In genomic region chr4:2834001-2834921, GRCh38 we compare ENCODE assay signal across 9 cellular contexts. TPM values are rescaled to one million over a fixed set of nuclear protein-coding genes. Genes with fewer than 3 reads are reported as not detected.
A peak's percentile ranks its signal among the peaks of the same experiment; 100 is the strongest.
DNase-seq lines count a peak whose midpoint lies in the region; ATAC-seq and TF ChIP-seq lines count a peak whose summit lies in the region.
"Had no signal": no experiment of that assay in that cellular context is flagged by ENCODE, and none has a peak within 500 bp of the region (broad histone marks: within the 10 kb centered on the region; RNA-seq: fewer than 3 reads in every experiment).

No MANE protein-coding gene starts in this region.

- H3K27me3 ChIP-seq in thymus (ENCODE audit: control insufficient read depth, insufficient read depth) (no peaks in the 10 kb centered on the region), WERI-Rb-1 (ENCODE audit: insufficient read depth, low read depth, severe bottlenecking) (no peaks in the 10 kb centered on the region)

- no peak overlapping the region for H3K4me3 ChIP-seq in thymus (ENCODE audit: low read length)
- H3K4me3 ChIP-seq in WERI-Rb-1 (ENCODE audit: low read depth, low read length), result no peak overlapping the region

- no peak overlapping the region for H3K4me3 Mint-ChIP-seq in activated T-cell treated with anti-CD3 and anti-CD28 coated beads, Interleukin-2, amount 50 U/mL, for 24 hours
- no peak overlapping the region for H3K4me3 Mint-ChIP-seq in activated CD8-positive, alpha-beta T cell treated with anti-CD3 and anti-CD28 coated beads for 36 hours

- peak overlapping the region; percentile 88 for H3K27ac Mint-ChIP-seq in activated T-cell treated with anti-CD3 and anti-CD28 coated beads, Interleukin-2, amount 50 U/mL, for 24 hours
- H3K27ac Mint-ChIP-seq in activated CD8-positive, alpha-beta T cell treated with anti-CD3 and anti-CD28 coated beads for 36 hours, result peak overlapping the region; percentile 80

- WGBS in thymus, result 89% methylated on average over 13 of the region's 13 CpGs

- peaks cover 36% of the 10 kb centered on the region for H3K36me3 ChIP-seq in thymus (ENCODE audit: control insufficient read depth, insufficient read depth)
- H3K36me3 ChIP-seq in WERI-Rb-1, result peaks cover 65% of the 10 kb centered on the region

- ATAC-seq in activated CD8-positive, alpha-beta T cell treated with anti-CD3 and anti-CD28 coated beads for 36 hours, result no peak
- ATAC-seq in left lobe of liver, result peak; percentile 10
- ATAC-seq in GM19328 (IDR thresholded peaks at IDR 0.05; ENCODE audit: unreplicated experiment), result no peak

- no peak for TF ChIP-seq CTCF in activated CD8-positive, alpha-beta T cell treated with anti-CD3 and anti-CD28 coated beads for 36 hours (IDR thresholded peaks at IDR 0.05)
- TF ChIP-seq CTCF in WERI-Rb-1 (IDR thresholded peaks at IDR 0.05; ENCODE audit: low read depth, low read length), result no peak

- DNase-seq in activated T-cell treated with anti-CD3 and anti-CD28 coated beads, Interleukin-2, amount 50 U/mL, for 24 hours, result peak; percentile 38
- DNase-seq in activated T-cell treated with anti-CD3 and anti-CD28 coated beads for 4 hours (no peak), left lobe of liver (ENCODE audit: low spot score) (peak; percentile 44), WERI-Rb-1 (no peak), OCI-M2 (lab: John Stamatoyannopoulos, UW; ENCODE audit: unreplicated experiment) (no peak)
- peak; percentile 2 for DNase-seq in activated CD8-positive, alpha-beta T cell treated with anti-CD3 and anti-CD28 coated beads for 36 hours
- DNase-seq: erythroblast had no signal

- POLR2A ChIA-PET in activated CD8-positive, alpha-beta T cell treated with anti-CD3 and anti-CD28 coated beads for 36 hours (lab: Charles Lee), result interaction anchor here (0.9 to 2.6 kb wide), 5 partner anchors 9 to 28 kb away, joined by 3 to 10 read pairs (median 3); no protein-coding TSS in a partner anchor

- no peaks in the 10 kb centered on the region for H3K9me3 Mint-ChIP-seq in activated T-cell treated with anti-CD3 and anti-CD28 coated beads, Interleukin-2, amount 50 U/mL, for 24 hours
- H3K9me3 Mint-ChIP-seq in activated CD8-positive, alpha-beta T cell treated with anti-CD3 and anti-CD28 coated beads for 36 hours, result no peaks in the 10 kb centered on the region

- peaks cover 38% of the 10 kb centered on the region for H3K4me1 ChIP-seq in thymus (ENCODE audit: control insufficient read depth, insufficient read depth, low read length)

- H3K36me3 Mint-ChIP-seq in activated T-cell treated with anti-CD3 and anti-CD28 coated beads, Interleukin-2, amount 50 U/mL, for 24 hours (ENCODE audit: low read depth), result peaks cover 76% of the 10 kb centered on the region
- peaks cover 19% of the 10 kb centered on the region for H3K36me3 Mint-ChIP-seq in activated CD8-positive, alpha-beta T cell treated with anti-CD3 and anti-CD28 coated beads for 36 hours (ENCODE audit: low read depth)

- H3K27ac ChIP-seq in thymus (ENCODE audit: low read depth) (peak overlapping the region; percentile 68), WERI-Rb-1 (no peak overlapping the region)

- CTCF ChIA-PET in activated CD8-positive, alpha-beta T cell treated with anti-CD3 and anti-CD28 coated beads for 36 hours (lab: Charles Lee), result interaction anchor here (0.9 to 1.4 kb wide), 2 partner anchors 23 to 71 kb away, joined by 3 to 4 read pairs; no protein-coding TSS in a partner anchor

- H3K9me3 ChIP-seq in thymus (ENCODE audit: control insufficient read depth) (no peaks in the 10 kb centered on the region), WERI-Rb-1 (ENCODE audit: severe bottlenecking) (no peaks in the 10 kb centered on the region)

- peaks cover 55% of the 10 kb centered on the region for H3K4me1 Mint-ChIP-seq in activated T-cell treated with anti-CD3 and anti-CD28 coated beads, Interleukin-2, amount 50 U/mL, for 24 hours (ENCODE audit: low read depth)
- peaks cover 44% of the 10 kb centered on the region for H3K4me1 Mint-ChIP-seq in activated CD8-positive, alpha-beta T cell treated with anti-CD3 and anti-CD28 coated beads for 36 hours (ENCODE audit: low read depth)

- no peaks in the 10 kb centered on the region for H3K27me3 Mint-ChIP-seq in activated T-cell treated with anti-CD3 and anti-CD28 coated beads, Interleukin-2, amount 50 U/mL, for 24 hours
- no peaks in the 10 kb centered on the region for H3K27me3 Mint-ChIP-seq in activated CD8-positive, alpha-beta T cell treated with anti-CD3 and anti-CD28 coated beads for 36 hours

- intact Hi-C loops in activated CD8-positive, alpha-beta T cell treated with anti-CD3 and anti-CD28 coated beads for 36 hours (cut with micrococcal nuclease), result no loop called here

RNA-seq across cellular contexts. Expression of gene ADD1, which starts 9.4 kb away (rescaled TPM):
- total RNA-seq in activated CD8-positive, alpha-beta T cell treated with anti-CD3 and anti-CD28 coated beads for 36 hours, result 100 to 1,000 TPM; 149 to 154 TPM
- total RNA-seq in left lobe of liver, result 113 TPM
- 247 TPM for polyA plus RNA-seq in thymus

RNA-seq across cellular contexts. Expression of gene SH3BP2, which starts 41.4 kb away (rescaled TPM):
- total RNA-seq in activated CD8-positive, alpha-beta T cell treated with anti-CD3 and anti-CD28 coated beads for 36 hours, result 10 to 100 TPM; 54.8 to 59.0 TPM
- total RNA-seq in left lobe of liver, result 59.8 TPM
- polyA plus RNA-seq in thymus, result 43.9 TPM

Comparison
In these comparisons a context has a peak if more than half of its experiments do, and no peak if none do; other contexts are left out.
1. DNase-seq: peak in activated T-cell treated with anti-CD3 and anti-CD28 coated beads, Interleukin-2, amount 50 U/mL, for 24 hours (single experiment), activated CD8-positive, alpha-beta T cell treated with anti-CD3 and anti-CD28 coated beads for 36 hours (single experiment) and left lobe of liver (single experiment); none in activated T-cell treated with anti-CD3 and anti-CD28 coated beads for 4 hours (single experiment), WERI-Rb-1 (single experiment) and OCI-M2 (single experiment).